ENCODE assay signal across 16 cellular contexts in the genomic region with DNA sequence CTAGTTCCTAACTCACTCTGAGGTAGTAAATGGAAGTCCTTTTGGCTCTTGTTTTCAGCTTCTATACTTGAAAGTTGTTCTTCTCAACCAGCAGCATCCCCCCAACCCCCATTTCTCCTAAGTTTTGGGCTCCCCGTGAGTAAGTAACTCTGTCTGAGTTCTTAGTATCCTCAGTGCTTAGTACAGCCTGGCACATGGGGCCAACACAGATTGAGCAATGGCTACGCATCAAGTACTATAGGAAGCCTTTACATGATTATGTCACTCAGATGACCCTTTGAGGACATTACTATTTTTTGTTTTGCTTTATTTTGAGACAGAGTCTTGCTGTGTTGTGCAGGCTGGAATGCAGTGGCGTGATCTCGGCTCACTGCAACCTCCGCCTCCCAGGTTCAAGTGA. TPM values are rescaled to one million over a fixed set of nuclear protein-coding genes. Genes with fewer than 3 reads are reported as not detected.
A peak's percentile ranks its signal among the peaks of the same experiment; 100 is the strongest.
DNase-seq lines count a peak whose midpoint lies in the region; ATAC-seq, FAIRE-seq and TF ChIP-seq lines count a peak whose summit lies in the region.
"Had no signal": no experiment of that assay in that cellular context is flagged by ENCODE, and none has a peak within 500 bp of the region (broad histone marks: within the 10 kb centered on the region; RNA-seq: fewer than 3 reads in every experiment).

No MANE protein-coding gene starts in this region.

- H3K4me3 ChIP-seq in HL-60 (replicated peaks; ENCODE audit: insufficient read depth, low read length) = no peak overlapping the region
- no peak overlapping the region for H3K4me3 ChIP-seq in K562
- H3K4me3 ChIP-seq in neutrophil (ENCODE audit: low read depth in 1 of 2, low read length in 1 of 2) = no peak overlapping the region
- H3K4me3 ChIP-seq in upper lobe of right lung = no peak overlapping the region
- no peak overlapping the region for H3K4me3 ChIP-seq in mesendoderm (ENCODE audit: low read length)
- H3K4me3 ChIP-seq in gastroesophageal sphincter = no peak overlapping the region
- H3K4me3 ChIP-seq: GM23248, MG63 had no signal

- H3K4me2 ChIP-seq in K562 (ENCODE audit: insufficient read depth, low read length) = no peak overlapping the region
- no peak overlapping the region for H3K4me2 ChIP-seq in mesendoderm (ENCODE audit: low read length)

- no peak overlapping the region for H3K4ac ChIP-seq in mesendoderm (ENCODE audit: low read depth, low read length)

- TF ChIP-seq POLR2A in K562 (conservative IDR thresholded peaks at IDR 0.05) = no peak
- no peak for TF ChIP-seq POLR2A in gastroesophageal sphincter (IDR thresholded peaks at IDR 0.05)

- H3K4me1 ChIP-seq in K562 (replicated peaks in 1 of 2; ENCODE audit: control insufficient read depth in 2 of 2, insufficient read depth in 2 of 2, low read length in 2 of 2) = peaks cover 8 to 23% of the 10 kb centered on the region in 2 experiments; a peak in 4 of 5 replicates
- H3K4me1 ChIP-seq in neutrophil (ENCODE audit: control insufficient read depth in 1 of 2, insufficient read depth in 1 of 2, low read depth in 1 of 2, low read length in 1 of 2) = peaks cover 12 to 13% of the 10 kb centered on the region in 2 experiments
- peaks cover 3% of the 10 kb centered on the region for H3K4me1 ChIP-seq in upper lobe of right lung
- H3K4me1 ChIP-seq in mesendoderm (ENCODE audit: control insufficient read depth, low read depth, low read length) = peaks cover 3% of the 10 kb centered on the region
- peaks cover 0 to 16% (median 3%) of the 10 kb centered on the region in 3 donors for H3K4me1 ChIP-seq in gastroesophageal sphincter

- no peak overlapping the region for H2BK15ac ChIP-seq in mesendoderm (replicated peaks; ENCODE audit: low read depth)

- H3K56ac ChIP-seq in mesendoderm (ENCODE audit: low read length) = no peak overlapping the region

- ATAC-seq in K562 (no peak), upper lobe of right lung (no peak), gastroesophageal sphincter (no peak)
- ATAC-seq: SK-N-SH treated with all-trans-retinoic acid at 6 μM for 48 hours had no signal

- no peak for FAIRE-seq in K562 (lab: Jason Lieb, UNC)
- FAIRE-seq: GM12892 had no signal

- H3K9me1 ChIP-seq in K562 (ENCODE audit: control insufficient read depth, insufficient read depth, low read length) = no peaks in the 10 kb centered on the region

- no peaks in the 10 kb centered on the region for H3K79me1 ChIP-seq in mesendoderm (ENCODE audit: low read length)

- peaks cover under 1% of the 10 kb centered on the region; the same call in 1 of the 2 replicates for H4K20me1 ChIP-seq in K562 (replicated peaks; ENCODE audit: control insufficient read depth, insufficient read depth, low read length)

- no peaks in the 10 kb centered on the region for H3K27me3 ChIP-seq in HL-60 (ENCODE audit: insufficient read depth, poor library complexity, severe bottlenecking)
- H3K27me3 ChIP-seq in K562 (ENCODE audit: control insufficient read depth in 2 of 2, insufficient read depth in 2 of 2, low read length in 2 of 2) = no peaks in the 10 kb centered on the region
- no peaks in the 10 kb centered on the region for H3K27me3 ChIP-seq in neutrophil
- no peaks in the 10 kb centered on the region for H3K27me3 ChIP-seq in upper lobe of right lung
- H3K27me3 ChIP-seq in mesendoderm (ENCODE audit: insufficient read depth, low read length, poor library complexity) = no peaks in the 10 kb centered on the region
- H3K27me3 ChIP-seq in gastroesophageal sphincter = no peaks in the 10 kb centered on the region

- no peak overlapping the region for H2BK5ac ChIP-seq in mesendoderm (ENCODE audit: low read length)

- H3K79me2 ChIP-seq in K562 (ENCODE audit: control insufficient read depth, insufficient read depth, low read length) (peaks cover 17% of the 10 kb centered on the region), mesendoderm (ENCODE audit: control insufficient read depth, insufficient read depth, low read length) (no peaks in the 10 kb centered on the region)

- H2BK120ac ChIP-seq in mesendoderm (ENCODE audit: low read depth, low read length) = no peak overlapping the region

- no peak overlapping the region for H2AK5ac ChIP-seq in mesendoderm (ENCODE audit: low read length)

- no peak for TF ChIP-seq CTCF in HL-60 (IDR thresholded peaks at IDR 0.05; ENCODE audit: insufficient read depth, low read length)
- no peak for TF ChIP-seq CTCF in K562 (IDR thresholded peaks at IDR 0.05 in 2 of 3, conservative IDR thresholded peaks at IDR 0.05 in 1 of 3; ENCODE audit: insufficient read depth in 2 of 3, low read depth in 1 of 3, low read length in 3 of 3)
- no peak for TF ChIP-seq CTCF in neutrophil (IDR thresholded peaks at IDR 0.05)
- no peak for TF ChIP-seq CTCF in upper lobe of right lung (IDR thresholded peaks at IDR 0.05)
- TF ChIP-seq CTCF in gastroesophageal sphincter (IDR thresholded peaks at IDR 0.05) = no peak

- intact Hi-C loops in K562 (cut with micrococcal nuclease) = no loop called here
- intact Hi-C loops in upper lobe of right lung (cut with DNase I) = no loop called here

- in situ Hi-C loops in K562 (cut with MboI) = no loop called here

- no peak for TF ChIP-seq RAD21 in K562 (CRISPR knock-in tag; conservative IDR thresholded peaks at IDR 0.05 in 1 of 2, IDR thresholded peaks at IDR 0.05 in 1 of 2)

- no peak overlapping the region for H4K8ac ChIP-seq in mesendoderm (ENCODE audit: low read depth, low read length)

- CTCF ChIA-PET in K562 (lab: Yijun Ruan, JAX; ENCODE audit: low intra/inter-chr PET ratio) = no interaction called here

- peak overlapping the region; percentile 30; the same call in 1 of the 2 replicates for H2AFZ ChIP-seq in K562 (ENCODE audit: low read depth, low read length)
- H2AFZ ChIP-seq: GM23248 had no signal

- no peak overlapping the region for H3K18ac ChIP-seq in mesendoderm (ENCODE audit: low read length)

- no peak overlapping the region for H4K5ac ChIP-seq in mesendoderm (ENCODE audit: low read length)

- no TSS peak for BruUV-seq in K562 (replicated peaks; lab: Mats Ljungman, UMichigan)

- DNase-seq in HL-60 (ENCODE audit: low read depth in 1 of 2, low spot score in 1 of 2) (peak in 1 of 2 experiments; percentile 61), NOMO-1 treated with dmso at 0.1 percent for 144 hours (lab: John Stamatoyannopoulos, UW; ENCODE audit: unreplicated experiment) (peak; percentile 34), K562 (ENCODE audit: extremely low read depth in 1 of 4, low spot score in 3 of 4) (no peak), upper lobe of right lung (no peak), mesendoderm (no peak)
- DNase-seq: CD4-positive, alpha-beta memory T cell; DMS79; GM23248; MG63; NCI-H1436; NCI-H2029 treated with DMSO at 0.1 percent for 48 hours; NCI-H510A treated with DMSO at 0.1 percent for 48 hours had no signal

- no peak overlapping the region for H3K9ac ChIP-seq in K562 (ENCODE audit: insufficient read depth in 1 of 2, low read depth in 2 of 2, low read length in 2 of 2)
- no peak overlapping the region for H3K9ac ChIP-seq in mesendoderm (ENCODE audit: low read length)
- H3K9ac ChIP-seq: GM23248 had no signal

- 79% methylated on average over 5 of the region's 5 CpGs for WGBS in K562 (ENCODE audit: insufficient coverage, low coverage, missing lambda C conversion rate)
- no CpG with 5 or more reads among the region's 5 CpGs for WGBS in mesendoderm (ENCODE audit: extremely low coverage, insufficient coverage, low lambda C conversion rate)
- WGBS in gastroesophageal sphincter (ENCODE audit: low coverage in 1 of 2), 2 donors = 86 to 95% methylated on average over 1 to 4 of the region's 5 CpGs

- H3K27ac ChIP-seq in HL-60 (replicated peaks) = peak overlapping the region; percentile 75
- no peak overlapping the region for H3K27ac ChIP-seq in K562 (ENCODE audit: extremely low read depth, low read depth, low read length)
- peak overlapping the region; percentile 52 for H3K27ac ChIP-seq in neutrophil
- H3K27ac ChIP-seq in upper lobe of right lung = no peak overlapping the region
- no peak overlapping the region for H3K27ac ChIP-seq in mesendoderm (ENCODE audit: low read depth, low read length)
- no peak overlapping the region for H3K27ac ChIP-seq in gastroesophageal sphincter
- H3K27ac ChIP-seq: GM23248 had no signal

- POLR2A ChIA-PET in K562 (lab: Yijun Ruan, JAX) = interaction anchor here (0.6 kb wide), 1 partner anchor 138 kb away, joined by 6 read pairs; no protein-coding TSS in a partner anchor

- TF ChIP-seq EP300 in K562 (IDR thresholded peaks at IDR 0.05; ENCODE audit: low read length) = no peak
- no peak for TF ChIP-seq EP300 in gastroesophageal sphincter (IDR thresholded peaks at IDR 0.05)

- no peaks in the 10 kb centered on the region for H3K9me3 ChIP-seq in K562 (replicated peaks; ENCODE audit: control insufficient read depth, insufficient read depth, low read depth, low read length)
- H3K9me3 ChIP-seq in neutrophil = no peaks in the 10 kb centered on the region
- H3K9me3 ChIP-seq in upper lobe of right lung = no peaks in the 10 kb centered on the region
- H3K9me3 ChIP-seq in gastroesophageal sphincter = no peaks in the 10 kb centered on the region
- H3K9me3 ChIP-seq: MG63 had no signal

- H3K36me3 ChIP-seq in K562 (ENCODE audit: control insufficient read depth, insufficient read depth, low read length) = no peaks in the 10 kb centered on the region
- H3K36me3 ChIP-seq in neutrophil = no peaks in the 10 kb centered on the region
- no peaks in the 10 kb centered on the region for H3K36me3 ChIP-seq in upper lobe of right lung
- H3K36me3 ChIP-seq in mesendoderm (ENCODE audit: control insufficient read depth, insufficient read depth, low read length) = no peaks in the 10 kb centered on the region
- no peaks in the 10 kb centered on the region for H3K36me3 ChIP-seq in gastroesophageal sphincter
- H3K36me3 ChIP-seq: MG63 had no signal

- no peak overlapping the region for H3K23ac ChIP-seq in mesendoderm (ENCODE audit: low read length)

RNA-seq across cellular contexts. Expression of gene CORO7, which starts 4.3 kb away (rescaled TPM):
- total RNA-seq in K562 (2011; cell fraction: chromatin; rRNA removed; ENCODE audit: low replicate concordance) = 91.2 and 301 TPM in 2 replicates
- total RNA-seq in K562 (2011; cell fraction: nucleolus; rRNA removed) = 159 and 160 TPM in 2 replicates
- 112 and 116 TPM in 2 replicates for total RNA-seq in K562 (2011; cell fraction: nucleoplasm; rRNA removed)
- 30.5 and 37.8 TPM in 2 replicates for total RNA-seq in K562 (2014; rRNA removed)
- 6.9 and 8.5 TPM in 2 replicates for total RNA-seq in K562 (2014; rRNA removed; fragmentation: Illumina TruSeq; extraction: Trizol)
- total RNA-seq in K562 (2015; rRNA removed; fragmentation: Illumina TruSeq; extraction: Trizol) = 18.7 and 21.0 TPM in 2 replicates
- 67.0 and 77.2 TPM in 2 replicates for total RNA-seq in K562 (2021)
- 15.4 and 35.9 TPM in 2 replicates for polyA plus RNA-seq in K562 (2011; rRNA removed)
- polyA plus RNA-seq in K562 (2011; cell fraction: cytosol; rRNA removed) = 17.5 and 26.3 TPM in 2 replicates
- polyA plus RNA-seq in K562 (2011; cell fraction: nucleus; rRNA removed) = 184 and 367 TPM in 2 replicates
- polyA plus RNA-seq in K562 (2012) = 31.1 and 80.3 TPM in 2 replicates
- 21.6 and 29.6 TPM in 2 replicates for polyA plus RNA-seq in K562 (2014; fragmentation: Illumina TruSeq; extraction: Trizol)
- polyA plus RNA-seq in K562 (2014; fragmentation: Nextera tagmentation; extraction: Ambion mirVana) = under 1 TPM; 0.45 to 0.51 TPM
- 54.1 and 63.1 TPM in 2 replicates for polyA plus RNA-seq in K562 (2014; rRNA removed)
- polyA minus RNA-seq in K562 (2011; rRNA and poly(A)+ RNA removed) = 11.1 and 17.7 TPM in 2 replicates
- 33.7 and 44.1 TPM in 2 replicates for polyA minus RNA-seq in K562 (2011; cell fraction: cytosol; rRNA and poly(A)+ RNA removed)
- 52.4 and 63.5 TPM in 2 replicates for polyA minus RNA-seq in K562 (2011; cell fraction: nucleus; rRNA and poly(A)+ RNA removed)
- 52.4 TPM for total RNA-seq in upper lobe of right lung
- polyA plus RNA-seq in mesendoderm (2013, experiment 1 of 2) = 8.8 TPM
- 9.0 TPM for polyA plus RNA-seq in mesendoderm (2013, experiment 2 of 2)
- total RNA-seq in gastroesophageal sphincter = 10 to 100 TPM; 11.0 to 38.9 (median 17.8) TPM

RNA-seq across cellular contexts. Expression of gene DNAJA3, which starts 5.0 kb away (rescaled TPM):
- 136 and 226 TPM in 2 replicates for total RNA-seq in K562 (2011; cell fraction: chromatin; rRNA removed; ENCODE audit: low replicate concordance)
- total RNA-seq in K562 (2011; cell fraction: nucleolus; rRNA removed) = 126 and 149 TPM in 2 replicates
- 142 and 159 TPM in 2 replicates for total RNA-seq in K562 (2011; cell fraction: nucleoplasm; rRNA removed)
- 105 and 143 TPM in 2 replicates for total RNA-seq in K562 (2014; rRNA removed)
- 59.6 and 64.7 TPM in 2 replicates for total RNA-seq in K562 (2014; rRNA removed; fragmentation: Illumina TruSeq; extraction: Trizol)
- 77.0 and 78.4 TPM in 2 replicates for total RNA-seq in K562 (2015; rRNA removed; fragmentation: Illumina TruSeq; extraction: Trizol)
- total RNA-seq in K562 (2021) = 86.1 and 86.6 TPM in 2 replicates
- 67.0 and 79.0 TPM in 2 replicates for polyA plus RNA-seq in K562 (2011; rRNA removed)
- polyA plus RNA-seq in K562 (2011; cell fraction: cytosol; rRNA removed) = 67.8 and 77.0 TPM in 2 replicates
- polyA plus RNA-seq in K562 (2011; cell fraction: nucleus; rRNA removed) = 144 and 165 TPM in 2 replicates
- 62.5 and 74.7 TPM in 2 replicates for polyA plus RNA-seq in K562 (2012)
- polyA plus RNA-seq in K562 (2014; fragmentation: Illumina TruSeq; extraction: Trizol) = 80.0 and 88.3 TPM in 2 replicates
- 10 to 100 TPM in 1 of 2 experiments, 1 to 10 TPM in 1; 8.1 to 14.1 TPM for polyA plus RNA-seq in K562 (2014; fragmentation: Nextera tagmentation; extraction: Ambion mirVana)
- 91.2 and 121 TPM in 2 replicates for polyA plus RNA-seq in K562 (2014; rRNA removed)
- polyA minus RNA-seq in K562 (2011; rRNA and poly(A)+ RNA removed) = 40.6 and 53.4 TPM in 2 replicates
- 33.4 and 38.2 TPM in 2 replicates for polyA minus RNA-seq in K562 (2011; cell fraction: cytosol; rRNA and poly(A)+ RNA removed)
- polyA minus RNA-seq in K562 (2011; cell fraction: nucleus; rRNA and poly(A)+ RNA removed) = 41.6 and 64.8 TPM in 2 replicates
- 36.1 TPM for total RNA-seq in upper lobe of right lung
- polyA plus RNA-seq in mesendoderm (2013, experiment 1 of 2) = 53.2 TPM
- polyA plus RNA-seq in mesendoderm (2013, experiment 2 of 2) = 52.7 TPM
- 10 to 100 TPM; 39.6 to 55.6 (median 43.9) TPM for total RNA-seq in gastroesophageal sphincter

RNA-seq across cellular contexts. Expression of gene VASN, which starts 49.1 kb away (rescaled TPM):
- total RNA-seq in K562 (2011; cell fraction: chromatin; rRNA removed; ENCODE audit: low replicate concordance) = 1.2 and 9.8 TPM in 2 replicates
- 10.1 and 15.2 TPM in 2 replicates for total RNA-seq in K562 (2011; cell fraction: nucleolus; rRNA removed)
- total RNA-seq in K562 (2011; cell fraction: nucleoplasm; rRNA removed) = 3.7 and 5.7 TPM in 2 replicates
- total RNA-seq in K562 (2014; rRNA removed) = 1.7 and 2.2 TPM in 2 replicates
- 0.06 and 0.07 TPM in 2 replicates for total RNA-seq in K562 (2014; rRNA removed; fragmentation: Illumina TruSeq; extraction: Trizol)
- 0.51 and 1.1 TPM in 2 replicates for total RNA-seq in K562 (2015; rRNA removed; fragmentation: Illumina TruSeq; extraction: Trizol)
- total RNA-seq in K562 (2021) = 2.4 and 2.5 TPM in 2 replicates
- 0.31 and 1.2 TPM in 2 replicates for polyA plus RNA-seq in K562 (2011; rRNA removed)
- 0.78 and 3.2 TPM in 2 replicates for polyA plus RNA-seq in K562 (2011; cell fraction: cytosol; rRNA removed)
- 1.2 and 2.6 TPM in 2 replicates for polyA plus RNA-seq in K562 (2011; cell fraction: nucleus; rRNA removed)
- polyA plus RNA-seq in K562 (2012) = 2.9 and 6.1 TPM in 2 replicates
- 0.16 and 0.42 TPM in 2 replicates for polyA plus RNA-seq in K562 (2014; fragmentation: Illumina TruSeq; extraction: Trizol)
- under 1 TPM in 1 of 2 experiments, not detected in 1; 0.01 TPM for polyA plus RNA-seq in K562 (2014; fragmentation: Nextera tagmentation; extraction: Ambion mirVana)
- polyA plus RNA-seq in K562 (2014; rRNA removed) = 0.78 and 0.90 TPM in 2 replicates
- polyA minus RNA-seq in K562 (2011; rRNA and poly(A)+ RNA removed) = 0.56 and 0.63 TPM in 2 replicates
- polyA minus RNA-seq in K562 (2011; cell fraction: cytosol; rRNA and poly(A)+ RNA removed) = 1.1 and 2.8 TPM in 2 replicates
- 3.4 and 6.3 TPM in 2 replicates for polyA minus RNA-seq in K562 (2011; cell fraction: nucleus; rRNA and poly(A)+ RNA removed)
- 20.3 TPM for total RNA-seq in upper lobe of right lung
- polyA plus RNA-seq in mesendoderm (2013, experiment 1 of 2) = 6.4 TPM
- polyA plus RNA-seq in mesendoderm (2013, experiment 2 of 2) = 6.5 TPM
- 10 to 100 TPM in 3 of 4 donors, 1 to 10 TPM in 1; 6.8 to 35.8 (median 19.9) TPM for total RNA-seq in gastroesophageal sphincter

RNA-seq across cellular contexts. Expression of gene NMRAL1, which starts 53.7 kb away (rescaled TPM):
- total RNA-seq in K562 (2011; cell fraction: chromatin; rRNA removed; ENCODE audit: low replicate concordance) = 43.9 and 112 TPM in 2 replicates
- 97.0 and 99.2 TPM in 2 replicates for total RNA-seq in K562 (2011; cell fraction: nucleolus; rRNA removed)
- 59.2 and 66.6 TPM in 2 replicates for total RNA-seq in K562 (2011; cell fraction: nucleoplasm; rRNA removed)
- 111 and 116 TPM in 2 replicates for total RNA-seq in K562 (2014; rRNA removed)
- 22.7 and 31.4 TPM in 2 replicates for total RNA-seq in K562 (2014; rRNA removed; fragmentation: Illumina TruSeq; extraction: Trizol)
- total RNA-seq in K562 (2015; rRNA removed; fragmentation: Illumina TruSeq; extraction: Trizol) = 62.5 and 66.7 TPM in 2 replicates
- total RNA-seq in K562 (2021) = 84.1 and 93.6 TPM in 2 replicates
- 51.1 and 59.7 TPM in 2 replicates for polyA plus RNA-seq in K562 (2011; rRNA removed)
- 105 and 154 TPM in 2 replicates for polyA plus RNA-seq in K562 (2011; cell fraction: cytosol; rRNA removed)
- 56.5 and 83.6 TPM in 2 replicates for polyA plus RNA-seq in K562 (2011; cell fraction: nucleus; rRNA removed)
- 64.0 and 95.8 TPM in 2 replicates for polyA plus RNA-seq in K562 (2012)
- 63.2 and 88.3 TPM in 2 replicates for polyA plus RNA-seq in K562 (2014; fragmentation: Illumina TruSeq; extraction: Trizol)
- polyA plus RNA-seq in K562 (2014; fragmentation: Nextera tagmentation; extraction: Ambion mirVana) = 10 to 100 TPM in 1 of 2 experiments, 1 to 10 TPM in 1; 6.3 to 16.8 TPM
- 83.9 and 90.2 TPM in 2 replicates for polyA plus RNA-seq in K562 (2014; rRNA removed)
- polyA minus RNA-seq in K562 (2011; rRNA and poly(A)+ RNA removed) = 37.2 and 42.5 TPM in 2 replicates
- 39.4 and 52.3 TPM in 2 replicates for polyA minus RNA-seq in K562 (2011; cell fraction: cytosol; rRNA and poly(A)+ RNA removed)
- 24.5 and 26.7 TPM in 2 replicates for polyA minus RNA-seq in K562 (2011; cell fraction: nucleus; rRNA and poly(A)+ RNA removed)
- 39.0 TPM for total RNA-seq in upper lobe of right lung
- 67.1 TPM for polyA plus RNA-seq in mesendoderm (2013, experiment 1 of 2)
- polyA plus RNA-seq in mesendoderm (2013, experiment 2 of 2) = 67.6 TPM
- total RNA-seq in gastroesophageal sphincter = 10 to 100 TPM; 32.9 to 49.7 (median 39.3) TPM

RNA-seq across cellular contexts. Expression of gene HMOX2, which starts 55.5 kb away (rescaled TPM):
- 31.3 and 64.7 TPM in 2 replicates for total RNA-seq in K562 (2011; cell fraction: chromatin; rRNA removed; ENCODE audit: low replicate concordance)
- 39.3 and 41.4 TPM in 2 replicates for total RNA-seq in K562 (2011; cell fraction: nucleolus; rRNA removed)
- 40.9 and 52.2 TPM in 2 replicates for total RNA-seq in K562 (2011; cell fraction: nucleoplasm; rRNA removed)
- total RNA-seq in K562 (2014; rRNA removed) = 78.6 and 84.7 TPM in 2 replicates
- 43.9 and 50.4 TPM in 2 replicates for total RNA-seq in K562 (2014; rRNA removed; fragmentation: Illumina TruSeq; extraction: Trizol)
- 60.0 and 66.7 TPM in 2 replicates for total RNA-seq in K562 (2015; rRNA removed; fragmentation: Illumina TruSeq; extraction: Trizol)
- total RNA-seq in K562 (2021) = 57.4 and 63.9 TPM in 2 replicates
- polyA plus RNA-seq in K562 (2011; rRNA removed) = 55.5 and 55.8 TPM in 2 replicates
- polyA plus RNA-seq in K562 (2011; cell fraction: cytosol; rRNA removed) = 47.4 and 72.1 TPM in 2 replicates
- 28.3 and 31.1 TPM in 2 replicates for polyA plus RNA-seq in K562 (2011; cell fraction: nucleus; rRNA removed)
- polyA plus RNA-seq in K562 (2012) = 55.2 and 61.7 TPM in 2 replicates
- 62.8 and 71.3 TPM in 2 replicates for polyA plus RNA-seq in K562 (2014; fragmentation: Illumina TruSeq; extraction: Trizol)
- polyA plus RNA-seq in K562 (2014; fragmentation: Nextera tagmentation; extraction: Ambion mirVana) = 10 to 100 TPM; 26.8 to 46.3 TPM
- polyA plus RNA-seq in K562 (2014; rRNA removed) = 87.4 and 88.1 TPM in 2 replicates
- polyA minus RNA-seq in K562 (2011; rRNA and poly(A)+ RNA removed) = 43.3 and 52.3 TPM in 2 replicates
- polyA minus RNA-seq in K562 (2011; cell fraction: cytosol; rRNA and poly(A)+ RNA removed) = 16.7 and 17.6 TPM in 2 replicates
- 13.6 and 15.0 TPM in 2 replicates for polyA minus RNA-seq in K562 (2011; cell fraction: nucleus; rRNA and poly(A)+ RNA removed)
- 53.0 TPM for total RNA-seq in upper lobe of right lung
- polyA plus RNA-seq in mesendoderm (2013, experiment 1 of 2) = 37.2 TPM
- polyA plus RNA-seq in mesendoderm (2013, experiment 2 of 2) = 36.2 TPM
- 10 to 100 TPM; 26.3 to 66.3 (median 36.2) TPM for total RNA-seq in gastroesophageal sphincter

Comparison
In these comparisons a context has a peak if more than half of its experiments do, and no peak if none do; other contexts are left out.
1. H3K27ac ChIP-seq: peak in HL-60 (single experiment) and neutrophil (single experiment); none in K562 (single experiment), upper lobe of right lung (single experiment), mesendoderm (single experiment) and gastroesophageal sphincter (0 of 4).